ENCODE assay signal across 11 cellular contexts in genomic region chr13:77584111-77584510, GRCh38. TPM values are rescaled to one million over a fixed set of nuclear protein-coding genes. Genes with fewer than 3 reads are reported as not detected.
DNase-seq lines count a peak whose midpoint lies in the region; ATAC-seq and TF ChIP-seq lines count a peak whose summit lies in the region.
"Had no signal": no experiment of that assay in that cellular context is flagged by ENCODE, and none has a peak within 500 bp of the region (broad histone marks: within the 10 kb centered on the region; RNA-seq: fewer than 3 reads in every experiment).

No MANE protein-coding gene starts in this region.

- no peaks in the 10 kb centered on the region for H3K9me2 ChIP-seq in neural cell (ENCODE audit: insufficient read depth, low read length)

- H3K9me3 ChIP-seq in neural cell (ENCODE audit: low read length) (no peaks in the 10 kb centered on the region), left lung (no peaks in the 10 kb centered on the region), psoas muscle (no peaks in the 10 kb centered on the region)

- H3K4me3 ChIP-seq in neural cell (ENCODE audit: low read length), result no peak overlapping the region
- H3K4me3 ChIP-seq in left lung, result no peak overlapping the region
- no peak overlapping the region for H3K4me3 ChIP-seq in psoas muscle

- DNase-seq in NCI-H69 (lab: John Stamatoyannopoulos, UW) (peak; percentile 44), cerebellum (ENCODE audit: low spot score) (peak; percentile 74), NOMO-1 treated with dmso at 0.1 percent for 144 hours (lab: John Stamatoyannopoulos, UW; ENCODE audit: unreplicated experiment) (no peak), left lung (no peak), psoas muscle (no peak)
- DNase-seq: islet precursor cell; naive thymus-derived CD4-positive, alpha-beta T cell had no signal

- H2AFZ ChIP-seq in neural cell (ENCODE audit: low read depth, low read length), result no peak overlapping the region

- no peaks in the 10 kb centered on the region for H3K4me1 ChIP-seq in left lung
- H3K4me1 ChIP-seq in psoas muscle, result no peaks in the 10 kb centered on the region

- H3K27ac ChIP-seq in neural cell (ENCODE audit: low read length), result peak overlapping the region; percentile 44
- H3K27ac ChIP-seq in left lung, result no peak overlapping the region
- H3K27ac ChIP-seq in psoas muscle, result no peak overlapping the region
- H3K27ac ChIP-seq: C4-2B had no signal

- WGBS in psoas muscle, 3 donors, result 28 to 35% (median 34%) methylated on average over 7 of the region's 7 CpGs

- TF ChIP-seq EP300 in neural cell (conservative IDR thresholded peaks at IDR 0.05; ENCODE audit: poor library complexity, severe bottlenecking), result peak; percentile 64

- peak overlapping the region; percentile 32 for H3K9ac ChIP-seq in neural cell (ENCODE audit: low read length)

- intact Hi-C loops in left lung (cut with DNase I), result no loop called here
- intact Hi-C loops in psoas muscle (cut with DNase I), result no loop called here

- TF ChIP-seq CTCF in neural cell (IDR thresholded peaks at IDR 0.05; ENCODE audit: poor library complexity, severe bottlenecking) (no peak), left lung (IDR thresholded peaks at IDR 0.05) (no peak), psoas muscle (IDR thresholded peaks at IDR 0.05) (no peak)

- H3K27me3 ChIP-seq in neural cell (ENCODE audit: insufficient read depth, low read depth, low read length), result no peaks in the 10 kb centered on the region
- H3K27me3 ChIP-seq in left lung, result no peaks in the 10 kb centered on the region
- no peaks in the 10 kb centered on the region for H3K27me3 ChIP-seq in psoas muscle (ENCODE audit: insufficient read depth in 3 of 3, low read length in 2 of 3)

- ATAC-seq in HG03432 (IDR thresholded peaks at IDR 0.05; ENCODE audit: unreplicated experiment) (peak; percentile 28), left lung (no peak), GM18861 (IDR thresholded peaks at IDR 0.05; ENCODE audit: unreplicated experiment) (no peak), psoas muscle (no peak)
- ATAC-seq: naive thymus-derived CD4-positive, alpha-beta T cell had no signal

- H3K79me2 ChIP-seq in neural cell (replicated peaks; ENCODE audit: insufficient read depth, low read length), result no peaks in the 10 kb centered on the region

- H3K36me3 ChIP-seq in neural cell (ENCODE audit: insufficient read depth, low read length) (no peaks in the 10 kb centered on the region), left lung (no peaks in the 10 kb centered on the region), psoas muscle (ENCODE audit: insufficient read depth in 1 of 2, low read depth in 1 of 2) (no peaks in the 10 kb centered on the region)

- H3F3A ChIP-seq in neural cell (ENCODE audit: insufficient read depth, low read length, poor library complexity, severe bottlenecking), result no peaks in the 10 kb centered on the region

- H4K20me1 ChIP-seq in neural cell (ENCODE audit: insufficient read depth), result no peaks in the 10 kb centered on the region

- no peak for TF ChIP-seq RAD21 in neural cell (conservative IDR thresholded peaks at IDR 0.05)

- H3K4me2 ChIP-seq in neural cell (ENCODE audit: low read length), result no peak overlapping the region

TF ChIP-seq in neural cell, 6 proteins besides CTCF, POLR2A, EP300 and RAD21:
- TF ChIP-seq POLR2AphosphoS5 (IDR thresholded peaks at IDR 0.05) (peak; percentile 18), SMC3 (conservative IDR thresholded peaks at IDR 0.05; ENCODE audit: poor library complexity) (no peak)

RNA-seq across cellular contexts. Expression of gene SCEL, which starts 48.6 kb away (rescaled TPM):
- total RNA-seq in cerebellum (0.09 TPM), left lung (100 to 1,000 TPM in 1 of 2 donors, 10 to 100 TPM in 1; 53.0 to 166 TPM), psoas muscle (not detected)
- polyA plus RNA-seq in neural cell (0.24 TPM in 1 of 2 replicates, not detected in the other), psoas muscle (under 1 TPM in 2 of 3 donors, not detected in 1; 0.04 TPM)
- not detected in 2 replicates for polyA minus RNA-seq in neural cell
- total RNA-seq: naive thymus-derived CD4-positive, alpha-beta T cell had no signal
- polyA plus RNA-seq: naive thymus-derived CD4-positive, alpha-beta T cell had no signal

Comparison
In these comparisons a context has a peak if more than half of its experiments do, and no peak if none do; other contexts are left out.
1. DNase-seq: peak in NCI-H69 (single experiment) and cerebellum (single experiment); none in NOMO-1 treated with dmso at 0.1 percent for 144 hours (single experiment), left lung (0 of 2) and psoas muscle (0 of 2).
2. RNA of gene SCEL, which starts 48.6 kb away (total RNA-seq): 53.0 to 166 TPM in left lung; 0.09 TPM in cerebellum (single experiment) and not detected in psoas muscle; every median in the first group is over 10 times any median in the second.